Comparison of ENCODE assay signal across 8 cellular contexts in genomic region chr6:146785001-146785585, GRCh38.
DNase-seq lines count a peak whose midpoint lies in the region; ATAC-seq and TF ChIP-seq lines count a peak whose summit lies in the region.

No MANE protein-coding gene starts in this region.

- H3K4me3 ChIP-seq in WERI-Rb-1 (ENCODE audit: low read depth, low read length) (no peak overlapping the region), left ventricle myocardium inferior (no peak overlapping the region), thyroid gland (replicated peaks in 1 of 3) (no peak overlapping the region)

- no peak for TF ChIP-seq POLR2A in thyroid gland (IDR thresholded peaks at IDR 0.05)

- 29 to 33% methylated on average over 5 of the region's 5 CpGs for WGBS in thyroid gland, 2 donors

- H3K9me3 ChIP-seq in WERI-Rb-1 (ENCODE audit: severe bottlenecking) = no peaks in the 10 kb centered on the region
- H3K9me3 ChIP-seq in left ventricle myocardium inferior (replicated peaks) = no peaks in the 10 kb centered on the region
- H3K9me3 ChIP-seq in thyroid gland = no peaks in the 10 kb centered on the region

- intact Hi-C loops in left ventricle myocardium inferior (cut with micrococcal nuclease) (no loop called here), thyroid gland (cut with DNase I) (no loop called here), posterior vena cava (cut with DNase I) (no loop called here)

- peak; percentile 86 for ATAC-seq in GM19043 (IDR thresholded peaks at IDR 0.05; ENCODE audit: low read depth, unreplicated experiment)
- peak; percentile 91 for ATAC-seq in HG03103 (IDR thresholded peaks at IDR 0.05; ENCODE audit: low read depth, unreplicated experiment)

- H3K27me3 ChIP-seq in WERI-Rb-1 (ENCODE audit: insufficient read depth, low read depth, severe bottlenecking) (no peaks in the 10 kb centered on the region), left ventricle myocardium inferior (ENCODE audit: low read depth) (no peaks in the 10 kb centered on the region), thyroid gland (no peaks in the 10 kb centered on the region)

- peak; percentile 63 for DNase-seq in DMS153 treated with DMSO at 0.1 percent for 48 hours (lab: John Stamatoyannopoulos, UW; ENCODE audit: unreplicated experiment)
- peak; percentile 2 for DNase-seq in NCI-H2107 (lab: John Stamatoyannopoulos, UW)
- DNase-seq in WERI-Rb-1 = peak; percentile 37
- DNase-seq in left ventricle myocardium inferior = no peak
- peak in 1 of 2 donors; percentile 3 for DNase-seq in thyroid gland
- no peak for DNase-seq in posterior vena cava (ENCODE audit: low spot score)

- peak; percentile 53 for TF ChIP-seq CTCF in WERI-Rb-1 (IDR thresholded peaks at IDR 0.05; ENCODE audit: low read depth, low read length)
- TF ChIP-seq CTCF in left ventricle myocardium inferior (IDR thresholded peaks at IDR 0.05; ENCODE audit: borderline replicate concordance) = peak; percentile 55
- peak in 5 of 6 experiments; percentile 6 to 56 (median 38) for TF ChIP-seq CTCF in thyroid gland (IDR thresholded peaks at IDR 0.05)

- H3K36me3 ChIP-seq in WERI-Rb-1 (no peaks in the 10 kb centered on the region), left ventricle myocardium inferior (no peaks in the 10 kb centered on the region), thyroid gland (no peaks in the 10 kb centered on the region)

- H3K4me1 ChIP-seq in left ventricle myocardium inferior (no peaks in the 10 kb centered on the region), thyroid gland (no peaks in the 10 kb centered on the region)

- H3K27ac ChIP-seq in WERI-Rb-1 (no peak overlapping the region), left ventricle myocardium inferior (replicated peaks) (no peak overlapping the region), thyroid gland (no peak overlapping the region)

Comparison
In these comparisons a context has a peak if more than half of its experiments do, and no peak if none do; other contexts are left out.
1. DNase-seq: peak in DMS153 treated with DMSO at 0.1 percent for 48 hours (single experiment), NCI-H2107 (single experiment) and WERI-Rb-1 (single experiment); none in left ventricle myocardium inferior (single experiment) and posterior vena cava (single experiment).
2. Peak in every context shown above with its lines, with median percentiles within 50 percentile points of each other: CTCF ChIP-seq.